Comparison of ENCODE assay signal across 27 cellular contexts in genomic region chr10:51399840-51400239, GRCh38.
"Had no signal": no experiment of that assay in that cellular context is flagged by ENCODE, and none has a peak within 500 bp of the region (broad histone marks: within the 10 kb centered on the region; RNA-seq: fewer than 3 reads in every experiment).

No MANE protein-coding gene starts in this region.

- H3K27ac ChIP-seq: coronary artery, dorsolateral prefrontal cortex, epithelial cell of prostate, esophagus squamous epithelium, gastrocnemius medialis, heart right ventricle, left lung, lower lobe of right lung had no signal

- H3K36me3 ChIP-seq: esophagus squamous epithelium, gastrocnemius medialis, heart right ventricle, left lung, lower lobe of right lung had no signal

- DNase-seq: dermis blood vessel endothelial cell; dorsolateral prefrontal cortex; effector CD4-positive, alpha-beta T cell; effector memory CD4-positive, alpha-beta T cell; erythroblast; esophagus squamous epithelium; foreskin fibroblast; foreskin melanocyte; gastrocnemius medialis; glutamatergic neuron; head of caudate nucleus; heart right ventricle; hippocampal formation; left cardiac atrium; left lung; left ventricle myocardium superior; lower lobe of right lung; mesenchymal stem cell; mucosa of descending colon had no signal

- H3K27me3 ChIP-seq: dorsolateral prefrontal cortex, gastrocnemius medialis, heart right ventricle, left lung had no signal

- H3K36me3 Mint-ChIP-seq: mesothelial cell of epicardium had no signal

- H3K27ac Mint-ChIP-seq: mesothelial cell of epicardium had no signal

- ATAC-seq: esophagus mucosa, gastrocnemius medialis, heart right ventricle, left cardiac atrium, left ventricle myocardium superior, mucosa of descending colon had no signal

- H3K9me3 Mint-ChIP-seq: mesothelial cell of epicardium had no signal

- H3K4me3 ChIP-seq: coronary artery, dorsolateral prefrontal cortex, esophagus squamous epithelium, gastrocnemius medialis, heart right ventricle, left lung, lower lobe of right lung, mucosa of descending colon had no signal

- FAIRE-seq: colon, endothelial cell of umbilical vein, islet of Langerhans, keratinocyte had no signal

- H3K4me3 Mint-ChIP-seq: mesothelial cell of epicardium had no signal

- H3K9me3 ChIP-seq: esophagus squamous epithelium, gastrocnemius medialis, heart right ventricle, left lung, lower lobe of right lung, mucosa of descending colon had no signal
